Comparison of ENCODE assay signal across 22 cellular contexts in genomic region chr13:78169386-78169785, GRCh38.
"Had no signal": no experiment of that assay in that cellular context is flagged by ENCODE, and none has a peak within 500 bp of the region (broad histone marks: within the 10 kb centered on the region; RNA-seq: fewer than 3 reads in every experiment).

No MANE protein-coding gene starts in this region.

- H3K4me3 Mint-ChIP-seq: IgD-negative memory B cell had no signal

- H3K27ac ChIP-seq: KMS-11 had no signal

- H3K36me3 Mint-ChIP-seq: IgD-negative memory B cell had no signal

- DNase-seq: Kasumi-1, MM.1S, NCI-H1092 treated with DMSO at 0.1 percent for 48 hours, NCI-H1436, NCI-H187, NCI-H2029, NCI-H2081 treated with DMSO at 0.1 percent for 48 hours, NCI-H2171, NCI-H226, NCI-H446, NCI-H510A, NCI-H524 treated with DMSO at 0.1 percent for 48 hours, NCI-H69, NCI-H774, RPMI8226, SHP77, SK-N-SH, SW 1271 had no signal

- ATAC-seq: HepG2, K562 had no signal

- H3K27me3 Mint-ChIP-seq: IgD-negative memory B cell had no signal

- H3K9me3 ChIP-seq: SK-N-SH had no signal

- H3K4me2 ChIP-seq: KMS-11, SK-N-SH had no signal

- H3K4me3 ChIP-seq: K562 had no signal
